In genomic region chr4:26715636-26716242, GRCh38 we compare ENCODE assay signal across 20 cellular contexts.
"Had no signal": no experiment of that assay in that cellular context is flagged by ENCODE, and none has a peak within 500 bp of the region (broad histone marks: within the 10 kb centered on the region; RNA-seq: fewer than 3 reads in every experiment).

No MANE protein-coding gene starts in this region.

- H3K4me1 Mint-ChIP-seq: activated naive CD8-positive, alpha-beta T cell treated with anti-CD3 and anti-CD28 coated beads for 36 hours; naive B cell; neural crest cell had no signal

- H3K9me3 ChIP-seq: esophagus muscularis mucosa, heart right ventricle, left lung, right atrium auricular region, suprapubic skin, transverse colon, uterus had no signal

- ATAC-seq: heart right ventricle, left lung had no signal

- H3K4me3 Mint-ChIP-seq: activated naive CD8-positive, alpha-beta T cell treated with anti-CD3 and anti-CD28 coated beads for 36 hours; dendritic cell treated with granulocyte-macrophage colony-stimulating factor and Interleukin-4, amounts not matched to agents 40 ng/mL and 50 ng/mL, for 4 days; naive B cell; neural crest cell; stimulated activated naive CD8-positive, alpha-beta T cell treated with anti-CD3 and anti-CD28 coated beads, Interleukin-15, Interleukin-2, amounts not matched to agents 100 ng/mL and 50 ng/mL, for 24 hours had no signal

- H3K27me3 Mint-ChIP-seq: activated naive CD8-positive, alpha-beta T cell treated with anti-CD3 and anti-CD28 coated beads for 36 hours; dendritic cell treated with granulocyte-macrophage colony-stimulating factor and Interleukin-4, amounts not matched to agents 40 ng/mL and 50 ng/mL, for 4 days; naive B cell; progenitor cell of endocrine pancreas; stimulated activated naive CD8-positive, alpha-beta T cell treated with anti-CD3 and anti-CD28 coated beads, Interleukin-15, Interleukin-2, amounts not matched to agents 100 ng/mL and 50 ng/mL, for 24 hours had no signal

- H3K27ac Mint-ChIP-seq: activated naive CD8-positive, alpha-beta T cell treated with anti-CD3 and anti-CD28 coated beads for 36 hours; dendritic cell treated with granulocyte-macrophage colony-stimulating factor and Interleukin-4, amounts not matched to agents 40 ng/mL and 50 ng/mL, for 4 days; naive B cell; stimulated activated naive CD8-positive, alpha-beta T cell treated with anti-CD3 and anti-CD28 coated beads, Interleukin-15, Interleukin-2, amounts not matched to agents 100 ng/mL and 50 ng/mL, for 24 hours had no signal

- H3K27ac ChIP-seq: esophagus muscularis mucosa, heart right ventricle, left lung, right atrium auricular region, suprapubic skin, transverse colon, uterus, WERI-Rb-1 had no signal

- H3K9me3 Mint-ChIP-seq: activated naive CD8-positive, alpha-beta T cell treated with anti-CD3 and anti-CD28 coated beads for 36 hours; dendritic cell treated with granulocyte-macrophage colony-stimulating factor and Interleukin-4, amounts not matched to agents 40 ng/mL and 50 ng/mL, for 4 days; neural crest cell; stimulated activated naive CD8-positive, alpha-beta T cell treated with anti-CD3 and anti-CD28 coated beads, Interleukin-15, Interleukin-2, amounts not matched to agents 100 ng/mL and 50 ng/mL, for 24 hours had no signal

- H3K4me3 ChIP-seq: esophagus muscularis mucosa, heart right ventricle, left lung, right atrium auricular region, suprapubic skin, transverse colon, uterus had no signal

- H3K4me1 ChIP-seq: esophagus muscularis mucosa, heart right ventricle, left lung, right atrium auricular region, suprapubic skin, transverse colon, uterus had no signal

- H3K36me3 ChIP-seq: heart right ventricle, left lung, right atrium auricular region, suprapubic skin, transverse colon, uterus, WERI-Rb-1 had no signal

- H3K27me3 ChIP-seq: esophagus muscularis mucosa, heart right ventricle, left lung, right atrium auricular region, suprapubic skin, transverse colon, uterus had no signal

- H3K36me3 Mint-ChIP-seq: activated naive CD8-positive, alpha-beta T cell treated with anti-CD3 and anti-CD28 coated beads for 36 hours; naive B cell had no signal

- DNase-seq: activated CD4-positive, alpha-beta T cell treated with anti-CD3 and anti-CD28 coated beads for 1 hour; activated CD4-positive, alpha-beta T cell treated with anti-CD3 and anti-CD28 coated beads, Interleukin-2, amount 50 U/mL, for 4 hours; activated naive CD4-positive, alpha-beta T cell; activated naive CD8-positive, alpha-beta T cell treated with anti-CD3 and anti-CD28 coated beads for 36 hours; amniotic stem cell; effector CD8-positive, alpha-beta T cell; heart right ventricle; left lung; naive B cell; stimulated activated CD4-positive, alpha-beta T cell treated with anti-CD3 and anti-CD28 coated beads, Interleukin-2, amount 100 ng/mL, for 24 hours; transverse colon; uterus; WERI-Rb-1 had no signal
